ENCODE assay signal across 8 cellular contexts in the genomic region with DNA sequence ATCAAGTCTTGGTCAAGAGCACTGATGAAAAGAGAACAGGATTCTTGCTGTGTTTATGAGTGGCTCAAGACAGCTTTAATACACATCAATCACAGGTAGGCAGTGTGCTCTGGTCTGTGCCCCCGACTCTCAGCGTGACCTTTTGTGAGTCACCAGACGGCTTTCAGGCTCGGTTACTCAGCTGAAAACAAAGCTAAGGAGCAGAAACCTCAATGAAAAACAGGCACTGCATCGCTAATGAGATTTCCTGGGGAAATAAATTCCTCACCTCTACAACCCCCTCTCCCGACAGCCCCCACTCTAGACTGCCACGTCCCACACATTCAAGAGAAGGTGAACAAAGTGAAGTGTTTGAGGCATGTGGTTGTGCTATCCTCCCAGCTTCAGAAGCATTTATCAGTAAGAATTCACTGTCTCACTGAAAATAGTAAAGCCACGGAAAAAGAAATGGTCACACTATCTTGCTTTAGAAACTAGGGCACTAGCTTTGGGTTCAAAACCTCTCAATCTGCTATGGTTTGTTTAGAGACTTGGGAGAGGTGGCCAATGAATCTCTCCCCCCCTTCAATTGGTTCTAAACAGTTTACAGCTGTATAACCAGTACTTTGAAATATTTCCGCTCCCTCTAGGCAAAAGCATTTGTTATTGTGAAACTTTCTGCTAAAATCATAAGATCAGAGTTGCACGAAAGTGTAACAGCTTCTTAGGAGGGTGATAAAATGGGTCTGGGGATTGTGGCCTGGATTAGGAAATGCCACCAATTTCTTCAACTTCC.
DNase-seq lines count a peak whose midpoint lies in the region; ATAC-seq and TF ChIP-seq lines count a peak whose summit lies in the region.

No MANE protein-coding gene starts in this region.

- TF ChIP-seq CTCF in AG10803 (conservative IDR thresholded peaks at IDR 0.05; ENCODE audit: low read length) (no peak), astrocyte of the cerebellum (IDR thresholded peaks at IDR 0.05; ENCODE audit: low read depth, low read length, missing control alignments) (no peak), kidney epithelial cell (IDR thresholded peaks at IDR 0.05; ENCODE audit: insufficient read depth, low read length, poor library complexity, severe bottlenecking) (no peak)

- ATAC-seq in left lobe of liver (no peak), GM18873 (IDR thresholded peaks at IDR 0.05; ENCODE audit: low FRiP score, unreplicated experiment) (no peak)

- H3K36me3 ChIP-seq in kidney epithelial cell (ENCODE audit: control insufficient read depth, insufficient read depth, low read length), result no peaks in the 10 kb centered on the region

- in situ Hi-C loops in astrocyte of the cerebellum (cut with HindIII; ENCODE audit: low sequenced_read_pairs), result no loop called here

- DNase-seq in AG10803 (ENCODE audit: low read depth) (peak; percentile 58), HT1080 (ENCODE audit: low read depth) (peak; percentile 49), astrocyte of the cerebellum (ENCODE audit: low read depth) (peak; percentile 23), kidney epithelial cell (ENCODE audit: low read depth) (peak; percentile 85), T-helper 1 cell (no peak), left lobe of liver (ENCODE audit: low spot score) (no peak), NOMO-1 treated with dmso at 0.1 percent for 144 hours (lab: John Stamatoyannopoulos, UW; ENCODE audit: unreplicated experiment) (no peak)

- no peak overlapping the region; the same call in 1 of the 2 replicates for H3K4me3 ChIP-seq in AG10803 (ENCODE audit: low read length)
- H3K4me3 ChIP-seq in astrocyte of the cerebellum (ENCODE audit: low read depth, low read length), result no peak overlapping the region
- no peak overlapping the region for H3K4me3 ChIP-seq in kidney epithelial cell (ENCODE audit: low read depth, low read length)

- H3K27me3 ChIP-seq in kidney epithelial cell (ENCODE audit: control insufficient read depth, insufficient read depth, low read length), result no peaks in the 10 kb centered on the region

Comparison
In these comparisons a context has a peak if more than half of its experiments do, and no peak if none do; other contexts are left out.
1. DNase-seq: peak in AG10803 (single experiment), HT1080 (single experiment), astrocyte of the cerebellum (single experiment) and kidney epithelial cell (single experiment); none in T-helper 1 cell (0 of 5), left lobe of liver (single experiment) and NOMO-1 treated with dmso at 0.1 percent for 144 hours (single experiment).